In the genomic region with DNA sequence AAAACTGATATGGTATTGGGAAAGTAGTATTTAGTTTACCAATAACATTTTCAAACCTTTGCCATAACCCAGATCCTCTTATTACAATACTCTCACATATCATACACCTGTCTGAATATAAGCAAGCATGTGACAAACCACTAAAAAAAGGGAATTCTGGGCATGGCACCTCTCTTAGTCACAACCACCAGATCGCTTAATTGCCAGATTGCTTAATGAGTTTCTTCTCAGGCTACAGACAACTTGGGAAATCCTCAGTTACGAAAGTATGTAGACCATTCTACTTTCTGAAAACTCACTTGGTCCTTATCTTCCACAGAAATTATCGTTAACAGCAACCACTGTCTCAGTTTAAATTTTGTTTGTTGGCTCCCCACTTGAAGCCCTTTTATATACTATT, we compare ENCODE assay signal across 10 cellular contexts. TPM values are rescaled to one million over a fixed set of nuclear protein-coding genes. Genes with fewer than 3 reads are reported as not detected.
DNase-seq lines count a peak whose midpoint lies in the region; ATAC-seq and TF ChIP-seq lines count a peak whose summit lies in the region.
"Had no signal": no experiment of that assay in that cellular context is flagged by ENCODE, and none has a peak within 500 bp of the region (broad histone marks: within the 10 kb centered on the region; RNA-seq: fewer than 3 reads in every experiment).

No MANE protein-coding gene starts in this region.

- peak overlapping the region; percentile 80 for H3K4me3 ChIP-seq in iPS-15b (ENCODE audit: low read depth, low read length)
- H3K4me3 ChIP-seq in thoracic aorta = peak overlapping the region; percentile 82

- H3K27me3 Mint-ChIP-seq in activated T-cell treated with anti-CD3 and anti-CD28 coated beads, Interleukin-2, amount 50 U/mL, for 72 hours (ENCODE audit: low read depth) = no peaks in the 10 kb centered on the region
- H3K27me3 Mint-ChIP-seq in activated CD4-positive, alpha-beta memory T cell treated with anti-CD3 and anti-CD28 coated beads for 36 hours = no peaks in the 10 kb centered on the region

- H3K27ac ChIP-seq in thoracic aorta = no peak overlapping the region

- no peak for DNase-seq in activated T-cell treated with anti-CD3 and anti-CD28 coated beads, Interleukin-2, amount 50 U/mL, for 72 hours
- DNase-seq in activated T-cell treated with anti-CD3 and anti-CD28 coated beads, Interleukin-2, amount 50 U/mL, for 48 hours = no peak
- DNase-seq in activated CD4-positive, alpha-beta memory T cell treated with anti-CD3 and anti-CD28 coated beads for 36 hours = no peak
- DNase-seq in thoracic aorta (ENCODE audit: low spot score) (no peak), D341Med (ENCODE audit: low spot score) (no peak), NCI-H1417 treated with DMSO at 0.1 percent for 48 hours (lab: John Stamatoyannopoulos, UW) (no peak)
- DNase-seq: activated CD4-positive, alpha-beta T cell treated with anti-CD3 and anti-CD28 coated beads for 4 hours; midbrain had no signal

- CTCF ChIA-PET in activated CD4-positive, alpha-beta memory T cell treated with anti-CD3 and anti-CD28 coated beads for 36 hours (lab: Charles Lee) = no interaction called here

- TF ChIP-seq CTCF in thoracic aorta (IDR thresholded peaks at IDR 0.05) = no peak

- H3K9me3 Mint-ChIP-seq in activated T-cell treated with anti-CD3 and anti-CD28 coated beads, Interleukin-2, amount 50 U/mL, for 72 hours = no peaks in the 10 kb centered on the region
- H3K9me3 Mint-ChIP-seq in activated CD4-positive, alpha-beta memory T cell treated with anti-CD3 and anti-CD28 coated beads for 36 hours = no peaks in the 10 kb centered on the region

- H3K36me3 ChIP-seq in iPS-15b (ENCODE audit: control insufficient read depth, insufficient read depth, low read length) = no peaks in the 10 kb centered on the region
- H3K36me3 ChIP-seq in thoracic aorta = no peaks in the 10 kb centered on the region

- peak overlapping the region; percentile 89 to 93 for H3K4me3 Mint-ChIP-seq in activated T-cell treated with anti-CD3 and anti-CD28 coated beads, Interleukin-2, amount 50 U/mL, for 72 hours
- peak overlapping the region; percentile 75 for H3K4me3 Mint-ChIP-seq in activated CD4-positive, alpha-beta memory T cell treated with anti-CD3 and anti-CD28 coated beads for 36 hours

- H3K4me1 ChIP-seq in iPS-15b (ENCODE audit: control insufficient read depth, insufficient read depth, low read length) = peaks cover 7% of the 10 kb centered on the region
- peaks cover 13 to 30% of the 10 kb centered on the region in 2 donors for H3K4me1 ChIP-seq in thoracic aorta (ENCODE audit: control insufficient read depth in 1 of 2, low read depth in 2 of 2)

- peaks cover 12 to 23% of the 10 kb centered on the region in 2 donors for H3K36me3 Mint-ChIP-seq in activated T-cell treated with anti-CD3 and anti-CD28 coated beads, Interleukin-2, amount 50 U/mL, for 72 hours (ENCODE audit: insufficient read depth in 2 of 2)
- peaks cover 41% of the 10 kb centered on the region for H3K36me3 Mint-ChIP-seq in activated CD4-positive, alpha-beta memory T cell treated with anti-CD3 and anti-CD28 coated beads for 36 hours

- no peak overlapping the region for H3K27ac Mint-ChIP-seq in activated T-cell treated with anti-CD3 and anti-CD28 coated beads, Interleukin-2, amount 50 U/mL, for 72 hours
- H3K27ac Mint-ChIP-seq in activated CD4-positive, alpha-beta memory T cell treated with anti-CD3 and anti-CD28 coated beads for 36 hours = no peak overlapping the region

- H3K9me3 ChIP-seq in iPS-15b (ENCODE audit: control insufficient read depth, insufficient read depth, low read length) = no peaks in the 10 kb centered on the region
- no peaks in the 10 kb centered on the region for H3K9me3 ChIP-seq in thoracic aorta

- ATAC-seq in activated T-cell treated with anti-CD3 and anti-CD28 coated beads, Interleukin-2, amount 50 U/mL, for 72 hours (replicated peaks in 1 of 2) = no peak
- ATAC-seq in thoracic aorta (ENCODE audit: insufficient number of reproducible peaks, low FRiP score, low read depth) (no peak), GM21825 (IDR thresholded peaks at IDR 0.05; ENCODE audit: unreplicated experiment) (no peak)

- no peaks in the 10 kb centered on the region for H3K27me3 ChIP-seq in iPS-15b (ENCODE audit: control insufficient read depth, insufficient read depth, low read length)
- no peaks in the 10 kb centered on the region for H3K27me3 ChIP-seq in thoracic aorta (replicated peaks; ENCODE audit: insufficient read depth)

- H3K9ac ChIP-seq in iPS-15b (ENCODE audit: low read depth, low read length) = no peak overlapping the region

- intact Hi-C loops in activated CD4-positive, alpha-beta memory T cell treated with anti-CD3 and anti-CD28 coated beads for 36 hours (cut with micrococcal nuclease) = no loop called here

- peaks cover 40% of the 10 kb centered on the region for H3K4me1 Mint-ChIP-seq in activated T-cell treated with anti-CD3 and anti-CD28 coated beads, Interleukin-2, amount 50 U/mL, for 72 hours (ENCODE audit: low read depth)
- peaks cover 52% of the 10 kb centered on the region for H3K4me1 Mint-ChIP-seq in activated CD4-positive, alpha-beta memory T cell treated with anti-CD3 and anti-CD28 coated beads for 36 hours (ENCODE audit: low read depth)

- POLR2A ChIA-PET in activated CD4-positive, alpha-beta memory T cell treated with anti-CD3 and anti-CD28 coated beads for 36 hours (lab: Charles Lee) = interaction anchor here (1.0 kb wide), 1 partner anchor 77 kb away, joined by 3 read pairs; no protein-coding TSS in a partner anchor

RNA-seq across cellular contexts. Expression of a gene that starts 2.1 kb away (rescaled TPM):
- total RNA-seq in activated T-cell treated with anti-CD3 and anti-CD28 coated beads, Interleukin-2, amount 50 U/mL, for 72 hours = 10 to 100 TPM; 19.8 to 20.8 TPM
- total RNA-seq in activated CD4-positive, alpha-beta memory T cell treated with anti-CD3 and anti-CD28 coated beads for 36 hours = 10 to 100 TPM; 25.1 TPM
- 10 to 100 TPM; 21.7 to 29.8 TPM for total RNA-seq in thoracic aorta
